In the genomic region with DNA sequence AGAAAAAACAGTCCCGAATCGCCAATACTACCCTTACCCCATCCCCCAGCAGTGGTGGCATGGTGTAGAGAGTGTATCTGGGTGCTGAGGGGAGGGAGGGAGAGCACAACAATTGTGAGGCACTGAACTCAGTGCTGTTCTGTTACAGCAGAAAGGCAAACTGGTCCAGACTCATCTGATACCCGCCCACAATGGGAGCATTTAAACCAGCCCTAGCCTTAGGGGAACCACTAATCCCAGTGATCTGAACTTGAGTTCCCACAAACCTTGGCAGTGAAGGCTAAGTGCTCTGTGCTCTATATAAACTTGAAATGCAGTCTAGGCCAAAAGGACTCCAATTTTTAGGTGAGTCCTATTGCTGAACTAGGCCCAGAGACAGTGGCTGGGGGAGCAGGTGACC, we compare ENCODE assay signal across 37 cellular contexts.
"Had no signal": no experiment of that assay in that cellular context is flagged by ENCODE, and none has a peak within 500 bp of the region (broad histone marks: within the 10 kb centered on the region; RNA-seq: fewer than 3 reads in every experiment).

No MANE protein-coding gene starts in this region.

- H2AFZ ChIP-seq: PC-9 had no signal

- H3K27me3 Mint-ChIP-seq: activated B cell treated with CpG ODN at 0.5 μM for 24 hours; activated CD4-positive, alpha-beta memory T cell treated with anti-CD3 and anti-CD28 coated beads for 36 hours; activated CD8-positive, alpha-beta memory T cell treated with anti-CD3 and anti-CD28 coated beads, Interleukin-2, amount 10 ng/mL, durations not matched to agents 7 days and 5 days; activated naive CD4-positive, alpha-beta T cell treated with anti-CD3 and anti-CD28 coated beads, Interleukin-2, amount 10 ng/mL, durations not matched to agents 7 days and 5 days; activated naive CD8-positive, alpha-beta T cell; activated naive CD8-positive, alpha-beta T cell treated with anti-CD3 and anti-CD28 coated beads, Interleukin-2, amount 50 U/mL, for 24 hours; brain; central memory CD8-positive, alpha-beta T cell had no signal

- H3K36me3 ChIP-seq: cardiac muscle cell had no signal

- H3K4me3 ChIP-seq: cardiac muscle cell, PC-9 had no signal

- H3K4me2 ChIP-seq: PC-9 had no signal

- H3K36me3 Mint-ChIP-seq: activated CD4-positive, alpha-beta memory T cell treated with anti-CD3 and anti-CD28 coated beads for 36 hours; activated CD8-positive, alpha-beta memory T cell treated with anti-CD3 and anti-CD28 coated beads, Interleukin-2, amount 10 ng/mL, durations not matched to agents 7 days and 5 days; activated naive CD4-positive, alpha-beta T cell treated with anti-CD3 and anti-CD28 coated beads, Interleukin-2, amount 10 ng/mL, durations not matched to agents 7 days and 5 days; activated naive CD8-positive, alpha-beta T cell; brain had no signal

- H3K4me3 Mint-ChIP-seq: activated B cell treated with CpG ODN at 0.5 μM for 24 hours; activated CD4-positive, alpha-beta memory T cell treated with anti-CD3 and anti-CD28 coated beads for 36 hours; activated CD8-positive, alpha-beta memory T cell treated with anti-CD3 and anti-CD28 coated beads, Interleukin-2, amount 10 ng/mL, durations not matched to agents 7 days and 5 days; activated naive CD4-positive, alpha-beta T cell treated with anti-CD3 and anti-CD28 coated beads, Interleukin-2, amount 10 ng/mL, durations not matched to agents 7 days and 5 days; activated naive CD8-positive, alpha-beta T cell; activated naive CD8-positive, alpha-beta T cell treated with anti-CD3 and anti-CD28 coated beads, Interleukin-2, amount 50 U/mL, for 24 hours; brain; central memory CD8-positive, alpha-beta T cell had no signal

- FAIRE-seq: RCC 7860 had no signal

- DNase-seq: activated B cell treated with CpG ODN at 0.5 μM for 24 hours; activated CD4-positive, alpha-beta memory T cell treated with anti-CD3 and anti-CD28 coated beads for 36 hours; activated CD4-positive, alpha-beta T cell treated with anti-CD3 and anti-CD28 coated beads for 4 hours; activated CD4-positive, alpha-beta T cell treated with anti-CD3 and anti-CD28 coated beads, Interleukin-2, amount 50 U/mL, for 1 hour; activated CD4-positive, CD25-positive, alpha-beta regulatory T cell treated with anti-CD3 and anti-CD28 coated beads, Interleukin-2, amount 50 U/mL, for 72 hours; activated CD8-positive, alpha-beta memory T cell treated with anti-CD3 and anti-CD28 coated beads for 24 hours; activated CD8-positive, alpha-beta memory T cell treated with anti-CD3 and anti-CD28 coated beads, Interleukin-2, amount 10 ng/mL, durations not matched to agents 7 days and 5 days; activated CD8-positive, alpha-beta memory T cell treated with anti-CD3 and anti-CD28 coated beads, Interleukin-2, amount 50 U/mL, for 48 hours; activated effector memory CD4-positive, alpha-beta T cell treated with Interleukin-2 at 50 U/mL for 16 hours; activated naive CD4-positive, alpha-beta T cell treated with anti-CD3 and anti-CD28 coated beads, Interleukin-2, amount 10 ng/mL, durations not matched to agents 7 days and 5 days; activated naive CD8-positive, alpha-beta T cell treated with anti-CD3 and anti-CD28 coated beads, Interleukin-2, amount 50 U/mL, for 24 hours; activated T-cell treated with anti-CD3 and anti-CD28 coated beads, Interleukin-2, amount 50 U/mL, for 48 hours; anterior cingulate cortex; Kasumi-1; MM.1S; MV-4-11; NCI-H1092; NCI-H1436 treated with DMSO at 0.1 percent for 48 hours; NCI-H1694 treated with DMSO at 0.1 percent for 48 hours; NCI-H2029; NCI-H345; NCI-H524 treated with DMSO at 0.1 percent for 48 hours; NK-92 treated with Interleukin-12 subunit alpha and Interleukin-12 subunit beta, amount 100 ng/mL, for 24 hours; PC-9; SIG-M5; T-helper 1 cell; T-helper 2 cell; T-helper 9 cell had no signal

- H3K27ac Mint-ChIP-seq: activated B cell treated with CpG ODN at 0.5 μM for 24 hours; activated CD4-positive, alpha-beta memory T cell treated with anti-CD3 and anti-CD28 coated beads for 36 hours; activated CD8-positive, alpha-beta memory T cell treated with anti-CD3 and anti-CD28 coated beads, Interleukin-2, amount 10 ng/mL, durations not matched to agents 7 days and 5 days; activated naive CD4-positive, alpha-beta T cell treated with anti-CD3 and anti-CD28 coated beads, Interleukin-2, amount 10 ng/mL, durations not matched to agents 7 days and 5 days; activated naive CD8-positive, alpha-beta T cell; activated naive CD8-positive, alpha-beta T cell treated with anti-CD3 and anti-CD28 coated beads, Interleukin-2, amount 50 U/mL, for 24 hours; brain had no signal

- ATAC-seq: activated CD8-positive, alpha-beta memory T cell treated with anti-CD3 and anti-CD28 coated beads, Interleukin-2, amount 10 ng/mL, durations not matched to agents 7 days and 5 days; activated naive CD8-positive, alpha-beta T cell treated with anti-CD3 and anti-CD28 coated beads, Interleukin-2, amount 50 U/mL, for 24 hours; Right ventricle myocardium inferior; SK-N-SH treated with all-trans-retinoic acid at 6 μM for 48 hours had no signal

- H3K27ac ChIP-seq: cardiac muscle cell, PC-9, RWPE1, VCaP had no signal

- H3K27me3 ChIP-seq: cardiac muscle cell had no signal

- H3K9me3 Mint-ChIP-seq: brain had no signal

- H3K4me1 Mint-ChIP-seq: activated B cell treated with CpG ODN at 0.5 μM for 24 hours; activated CD8-positive, alpha-beta memory T cell treated with anti-CD3 and anti-CD28 coated beads, Interleukin-2, amount 10 ng/mL, durations not matched to agents 7 days and 5 days; activated naive CD4-positive, alpha-beta T cell treated with anti-CD3 and anti-CD28 coated beads, Interleukin-2, amount 10 ng/mL, durations not matched to agents 7 days and 5 days; activated naive CD8-positive, alpha-beta T cell treated with anti-CD3 and anti-CD28 coated beads, Interleukin-2, amount 50 U/mL, for 24 hours; brain; central memory CD8-positive, alpha-beta T cell had no signal
